Comparison of ENCODE assay signal across 1 cellular context in the genomic region with DNA sequence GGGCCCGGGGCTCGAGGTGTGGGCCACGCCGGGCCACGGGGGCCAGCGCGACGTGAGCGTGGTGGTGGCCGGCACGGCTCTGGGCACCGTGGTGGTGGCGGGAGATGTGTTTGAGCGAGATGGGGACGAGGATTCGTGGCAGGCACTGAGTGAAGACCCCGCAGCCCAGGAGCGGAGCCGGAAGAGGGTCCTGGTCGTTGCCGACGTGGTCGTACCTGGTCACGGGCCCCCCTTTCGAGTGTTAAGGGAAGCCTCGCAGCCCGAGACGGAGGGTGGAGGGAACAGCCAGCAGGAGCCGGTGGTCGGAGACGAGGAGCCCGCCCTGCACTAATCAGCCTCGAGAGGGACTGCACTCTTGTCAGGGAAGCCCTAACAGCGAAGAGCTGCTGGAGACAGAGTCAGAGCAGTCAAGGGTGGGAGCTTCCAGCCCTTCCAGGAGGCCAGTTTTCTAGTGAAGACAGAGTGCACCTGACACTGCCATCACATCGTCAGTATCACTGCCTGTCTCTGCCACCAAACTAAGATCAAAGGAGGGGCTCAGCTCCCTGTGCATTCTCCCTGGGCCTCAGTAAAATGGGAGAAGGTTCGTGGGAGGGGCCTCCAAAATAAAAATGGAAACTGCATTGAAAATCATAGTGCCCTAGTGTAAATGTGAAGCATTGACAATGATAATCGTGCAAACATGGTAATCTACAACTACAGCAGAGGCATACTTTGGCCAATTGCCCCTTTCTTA.
TF ChIP-seq lines count a peak whose summit lies in the region.

No MANE protein-coding gene starts in this region.

TF ChIP-seq in HepG2, 621 proteins besides CTCF, POLR2A, EP300 and RAD21 (continued from another document and continues in another):
- TF ChIP-seq THAP8 (CRISPR knock-in tag; IDR thresholded peaks at IDR 0.05; ENCODE audit: borderline replicate concordance), result no peak
- no peak for TF ChIP-seq ZNF460 (CRISPR knock-in tag; IDR thresholded peaks at IDR 0.05; ENCODE audit: borderline replicate concordance)
- no peak for TF ChIP-seq GTF2F1 (IDR thresholded peaks at IDR 0.05; ENCODE audit: low read length)
- TF ChIP-seq NCOA2 (CRISPR knock-in tag; IDR thresholded peaks at IDR 0.05), result no peak; the same call in 1 of the 2 replicates
- TF ChIP-seq ZNF501 (CRISPR knock-in tag; IDR thresholded peaks at IDR 0.05), result peak; percentile 62
- no peak for TF ChIP-seq FUBP1 (CRISPR knock-in tag; IDR thresholded peaks at IDR 0.05; ENCODE audit: borderline replicate concordance)
- TF ChIP-seq, protein P1, sequence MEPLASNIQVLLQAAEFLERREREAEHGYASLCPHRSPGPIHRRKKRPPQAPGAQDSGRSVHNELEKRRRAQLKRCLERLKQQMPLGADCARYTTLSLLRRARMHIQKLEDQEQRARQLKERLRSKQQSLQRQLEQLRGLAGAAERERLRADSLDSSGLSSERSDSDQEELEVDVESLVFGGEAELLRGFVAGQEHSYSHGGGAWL (CRISPR knock-in tag; IDR thresholded peaks at IDR 0.05), result no peak
- TF ChIP-seq SRY (CRISPR knock-in tag; IDR thresholded peaks at IDR 0.05), result peak; percentile 72; the same call in 1 of the 2 replicates
- TF ChIP-seq SIX4 (CRISPR knock-in tag; IDR thresholded peaks at IDR 0.05), result no peak
- TF ChIP-seq FOXK2 (IDR thresholded peaks at IDR 0.05), result no peak
- no peak for TF ChIP-seq YEATS2 (CRISPR knock-in tag; IDR thresholded peaks at IDR 0.05; ENCODE audit: borderline replicate concordance)
- TF ChIP-seq KLF16 (CRISPR knock-in tag; IDR thresholded peaks at IDR 0.05), result no peak
- no peak for TF ChIP-seq SYNCRIP (IDR thresholded peaks at IDR 0.05; ENCODE audit: insufficient read depth, low read depth, low read length)
- TF ChIP-seq ARNTL (CRISPR knock-in tag; IDR thresholded peaks at IDR 0.05), result 0 out of 2 replicates have a peak, but pooled peaks have one; percentile 14
- TF ChIP-seq ZNF776 (CRISPR knock-in tag; IDR thresholded peaks at IDR 0.05), result 0 out of 2 replicates have a peak, but pooled peaks have one; percentile 66
- TF ChIP-seq ZNF451 (CRISPR knock-in tag; IDR thresholded peaks at IDR 0.05), result peak; percentile 50; the same call in 1 of the 2 replicates
- TF ChIP-seq NCOA1 (CRISPR knock-in tag; IDR thresholded peaks at IDR 0.05), result peak; percentile 87; the same call in 1 of the 2 replicates
- 0 out of 2 replicates have a peak, but pooled peaks have one; percentile 7 for TF ChIP-seq ZNF780A (CRISPR knock-in tag; IDR thresholded peaks at IDR 0.05)
- TF ChIP-seq, protein P2, sequence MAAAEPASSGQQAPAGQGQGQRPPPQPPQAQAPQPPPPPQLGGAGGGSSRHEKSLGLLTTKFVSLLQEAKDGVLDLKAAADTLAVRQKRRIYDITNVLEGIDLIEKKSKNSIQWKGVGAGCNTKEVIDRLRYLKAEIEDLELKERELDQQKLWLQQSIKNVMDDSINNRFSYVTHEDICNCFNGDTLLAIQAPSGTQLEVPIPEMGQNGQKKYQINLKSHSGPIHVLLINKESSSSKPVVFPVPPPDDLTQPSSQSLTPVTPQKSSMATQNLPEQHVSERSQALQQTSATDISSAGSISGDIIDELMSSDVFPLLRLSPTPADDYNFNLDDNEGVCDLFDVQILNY (CRISPR knock-in tag; conservative IDR thresholded peaks at IDR 0.05), result no peak
- TF ChIP-seq ARHGAP35 (CRISPR knock-in tag; IDR thresholded peaks at IDR 0.05; ENCODE audit: borderline replicate concordance), result peak; percentile 18; the same call in 1 of the 2 replicates
- TF ChIP-seq, protein P3, sequence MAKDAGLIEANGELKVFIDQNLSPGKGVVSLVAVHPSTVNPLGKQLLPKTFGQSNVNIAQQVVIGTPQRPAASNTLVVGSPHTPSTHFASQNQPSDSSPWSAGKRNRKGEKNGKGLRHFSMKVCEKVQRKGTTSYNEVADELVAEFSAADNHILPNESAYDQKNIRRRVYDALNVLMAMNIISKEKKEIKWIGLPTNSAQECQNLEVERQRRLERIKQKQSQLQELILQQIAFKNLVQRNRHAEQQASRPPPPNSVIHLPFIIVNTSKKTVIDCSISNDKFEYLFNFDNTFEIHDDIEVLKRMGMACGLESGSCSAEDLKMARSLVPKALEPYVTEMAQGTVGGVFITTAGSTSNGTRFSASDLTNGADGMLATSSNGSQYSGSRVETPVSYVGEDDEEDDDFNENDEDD (CRISPR knock-in tag; IDR thresholded peaks at IDR 0.05; ENCODE audit: borderline replicate concordance), result 0 out of 2 replicates have a peak, but pooled peaks have one; percentile 31
- no peak for TF ChIP-seq ZNF770 (CRISPR knock-in tag; IDR thresholded peaks at IDR 0.05)
- TF ChIP-seq ZNF580 (CRISPR knock-in tag; IDR thresholded peaks at IDR 0.05; ENCODE audit: borderline replicate concordance, low read depth), result no peak
- TF ChIP-seq SIN3A (IDR thresholded peaks at IDR 0.05; ENCODE audit: borderline replicate concordance, low read depth, low read length), result no peak; the same call in 1 of the 2 replicates
- TF ChIP-seq ZBTB7B (CRISPR knock-in tag; IDR thresholded peaks at IDR 0.05), result peak; percentile 36
- no peak for TF ChIP-seq FOXO4 (CRISPR knock-in tag; conservative IDR thresholded peaks at IDR 0.05)
- TF ChIP-seq RERE (CRISPR knock-in tag; IDR thresholded peaks at IDR 0.05; ENCODE audit: low read depth), result no peak
- no peak for TF ChIP-seq NFIB (CRISPR knock-in tag; IDR thresholded peaks at IDR 0.05; ENCODE audit: borderline replicate concordance)
- TF ChIP-seq ZMYM4 (CRISPR knock-in tag; IDR thresholded peaks at IDR 0.05), result 0 out of 2 replicates have a peak, but pooled peaks have one; percentile 12
- no peak for TF ChIP-seq HNRNPLL (IDR thresholded peaks at IDR 0.05; ENCODE audit: low read depth, low read length, poor library complexity, severe bottlenecking)
- peak; percentile 73; the same call in 1 of the 2 replicates for TF ChIP-seq MTA1 (CRISPR knock-in tag; IDR thresholded peaks at IDR 0.05; ENCODE audit: borderline replicate concordance)
- TF ChIP-seq ZSCAN25 (CRISPR knock-in tag; IDR thresholded peaks at IDR 0.05), result no peak
- no peak for TF ChIP-seq FOXO1 (CRISPR knock-in tag; IDR thresholded peaks at IDR 0.05)
- TF ChIP-seq, protein P4, sequence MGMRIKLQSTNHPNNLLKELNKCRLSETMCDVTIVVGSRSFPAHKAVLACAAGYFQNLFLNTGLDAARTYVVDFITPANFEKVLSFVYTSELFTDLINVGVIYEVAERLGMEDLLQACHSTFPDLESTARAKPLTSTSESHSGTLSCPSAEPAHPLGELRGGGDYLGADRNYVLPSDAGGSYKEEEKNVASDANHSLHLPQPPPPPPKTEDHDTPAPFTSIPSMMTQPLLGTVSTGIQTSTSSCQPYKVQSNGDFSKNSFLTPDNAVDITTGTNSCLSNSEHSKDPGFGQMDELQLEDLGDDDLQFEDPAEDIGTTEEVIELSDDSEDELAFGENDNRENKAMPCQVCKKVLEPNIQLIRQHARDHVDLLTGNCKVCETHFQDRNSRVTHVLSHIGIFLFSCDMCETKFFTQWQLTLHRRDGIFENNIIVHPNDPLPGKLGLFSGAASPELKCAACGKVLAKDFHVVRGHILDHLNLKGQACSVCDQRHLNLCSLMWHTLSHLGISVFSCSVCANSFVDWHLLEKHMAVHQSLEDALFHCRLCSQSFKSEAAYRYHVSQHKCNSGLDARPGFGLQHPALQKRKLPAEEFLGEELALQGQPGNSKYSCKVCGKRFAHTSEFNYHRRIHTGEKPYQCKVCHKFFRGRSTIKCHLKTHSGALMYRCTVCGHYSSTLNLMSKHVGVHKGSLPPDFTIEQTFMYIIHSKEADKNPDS (CRISPR knock-in tag; IDR thresholded peaks at IDR 0.05), result 0 out of 2 replicates have a peak, but pooled peaks have one; percentile 27
- TF ChIP-seq ZNF235 (CRISPR knock-in tag; IDR thresholded peaks at IDR 0.05; ENCODE audit: borderline replicate concordance), result peak; percentile 35; the same call in 1 of the 2 replicates
- no peak for TF ChIP-seq ZNF713 (CRISPR knock-in tag; IDR thresholded peaks at IDR 0.05)
- TF ChIP-seq ZNF232 (CRISPR knock-in tag; IDR thresholded peaks at IDR 0.05; ENCODE audit: borderline replicate concordance), result no peak
- no peak for TF ChIP-seq ZNF350 (CRISPR knock-in tag; IDR thresholded peaks at IDR 0.05; ENCODE audit: borderline replicate concordance, low read depth)
- TF ChIP-seq RBFOX2 (IDR thresholded peaks at IDR 0.05; ENCODE audit: low read depth, low read length), result peak; percentile 61
- no peak for TF ChIP-seq ATF3 (CRISPR knock-in tag; IDR thresholded peaks at IDR 0.05)
- TF ChIP-seq HMG20B (CRISPR knock-in tag; conservative IDR thresholded peaks at IDR 0.05), result no peak
- TF ChIP-seq ZNF737 (CRISPR knock-in tag; IDR thresholded peaks at IDR 0.05; ENCODE audit: borderline replicate concordance), result no peak
- TF ChIP-seq MED8 (CRISPR knock-in tag; IDR thresholded peaks at IDR 0.05; ENCODE audit: insufficient replicate concordance), result no peak
